ENCODE assay signal across 22 cellular contexts in genomic region chr1:20875198-20875973, GRCh38.
DNase-seq lines count a peak whose midpoint lies in the region; ATAC-seq, FAIRE-seq and TF ChIP-seq lines count a peak whose summit lies in the region.
"Had no signal": no experiment of that assay in that cellular context is flagged by ENCODE, and none has a peak within 500 bp of the region (broad histone marks: within the 10 kb centered on the region; RNA-seq: fewer than 3 reads in every experiment).

No MANE protein-coding gene starts in this region.

- H3K18ac ChIP-seq in mesenchymal stem cell (ENCODE audit: low read depth in 1 of 2, low read length in 2 of 2) (no peak overlapping the region), mesendoderm (ENCODE audit: low read length) (no peak overlapping the region)

- no peak for DNase-seq in mesenchymal stem cell
- no peak for DNase-seq in pancreas
- DNase-seq in endodermal cell, result no peak
- DNase-seq in NCI-H1092 (lab: John Stamatoyannopoulos, UW), result no peak
- no peak for DNase-seq in mesendoderm
- DNase-seq in left ventricle myocardium superior, result no peak
- DNase-seq: C1 segment of cervical spinal cord; DMS79 treated with DMSO at 0.1 percent for 48 hours; GM23248; HCEC 1CT; Kasumi-1; NCI-H1105; NCI-H2081 treated with DMSO at 0.1 percent for 48 hours; NCI-H510A; NCI-H748 treated with DMSO at 0.1 percent for 48 hours; NK-92 treated with Interleukin-12 subunit alpha and Interleukin-12 subunit beta, amount 100 ng/mL, for 24 hours; Right ventricle myocardium superior had no signal

- H3K56ac ChIP-seq in mesendoderm (ENCODE audit: low read length), result no peak overlapping the region

- H3K4me3 ChIP-seq in DOHH2 (ENCODE audit: low read length), result peak overlapping the region; percentile 18; the same call in 1 of the 2 replicates
- H3K4me3 ChIP-seq in mesenchymal stem cell (ENCODE audit: insufficient read depth in 1 of 2, low read depth in 1 of 2, low read length in 2 of 2), result no peak overlapping the region
- no peak overlapping the region for H3K4me3 ChIP-seq in pancreas
- no peak overlapping the region for H3K4me3 ChIP-seq in endodermal cell (ENCODE audit: low read length)
- H3K4me3 ChIP-seq in mesendoderm (ENCODE audit: low read length), result no peak overlapping the region
- H3K4me3 ChIP-seq: GM23248 had no signal

- H3K79me2 ChIP-seq in DOHH2 (ENCODE audit: control insufficient read depth, low read length) (no peaks in the 10 kb centered on the region), mesendoderm (ENCODE audit: control insufficient read depth, insufficient read depth, low read length) (no peaks in the 10 kb centered on the region)

- no peak overlapping the region for H2BK12ac ChIP-seq in mesenchymal stem cell (ENCODE audit: low read length in 2 of 2)

- H3K9me2 ChIP-seq in DOHH2 (replicated peaks; ENCODE audit: control insufficient read depth, low read length), result no peaks in the 10 kb centered on the region

- ATAC-seq in pancreas, result no peak
- ATAC-seq in left ventricle myocardium superior, result no peak

- intact Hi-C loops in pancreas (cut with DNase I) (no loop called here), left ventricle myocardium superior (cut with micrococcal nuclease) (no loop called here)

- peaks cover 26% of the 10 kb centered on the region for H3K4me1 ChIP-seq in DOHH2 (ENCODE audit: control insufficient read depth, low read length)
- peaks cover 5% of the 10 kb centered on the region for H3K4me1 ChIP-seq in mesenchymal stem cell (ENCODE audit: control insufficient read depth, insufficient read depth, low read depth, low read length)
- no peaks in the 10 kb centered on the region for H3K4me1 ChIP-seq in pancreas
- no peaks in the 10 kb centered on the region for H3K4me1 ChIP-seq in endodermal cell (ENCODE audit: control insufficient read depth, insufficient read depth, low read length)
- no peaks in the 10 kb centered on the region for H3K4me1 ChIP-seq in mesendoderm (ENCODE audit: control insufficient read depth, low read depth, low read length)

- H2AK5ac ChIP-seq in mesenchymal stem cell (ENCODE audit: low read length, severe bottlenecking) (peak overlapping the region; percentile 90), mesendoderm (ENCODE audit: low read length) (no peak overlapping the region)

- no peak overlapping the region for H3K9ac ChIP-seq in mesenchymal stem cell (ENCODE audit: low read length)
- no peak overlapping the region for H3K9ac ChIP-seq in endodermal cell (ENCODE audit: extremely low read depth, low read length, poor library complexity, severe bottlenecking)
- no peak overlapping the region for H3K9ac ChIP-seq in mesendoderm (ENCODE audit: low read length)
- H3K9ac ChIP-seq: GM23248 had no signal

- FAIRE-seq in pancreas (lab: Jason Lieb, UNC), result peak; percentile 5
- FAIRE-seq: GM19239, RCC 7860 had no signal

- no peaks in the 10 kb centered on the region for H4K20me1 ChIP-seq in DOHH2 (ENCODE audit: control insufficient read depth, insufficient read depth, low read depth, low read length)

- H3K4me3 Mint-ChIP-seq in endodermal cell, result no peak overlapping the region

- H2BK120ac ChIP-seq in mesenchymal stem cell (ENCODE audit: low read depth, low read length) (no peak overlapping the region), mesendoderm (ENCODE audit: low read depth, low read length) (no peak overlapping the region)

- no peak overlapping the region for H3K27ac Mint-ChIP-seq in endodermal cell
- H3K27ac Mint-ChIP-seq: IgD-negative memory B cell had no signal

- H3K4me2 ChIP-seq in DOHH2 (ENCODE audit: low read length), result peak overlapping the region; percentile 50
- no peak overlapping the region for H3K4me2 ChIP-seq in mesenchymal stem cell (ENCODE audit: low read length, poor library complexity, severe bottlenecking)
- H3K4me2 ChIP-seq in mesendoderm (ENCODE audit: low read length), result no peak overlapping the region

- no peak overlapping the region for H2AFZ ChIP-seq in mesenchymal stem cell (ENCODE audit: low read depth, low read length)
- H2AFZ ChIP-seq: GM23248 had no signal

- no peak overlapping the region for H3K14ac ChIP-seq in mesenchymal stem cell (ENCODE audit: low read length in 2 of 2)

- H3K23ac ChIP-seq in mesenchymal stem cell (ENCODE audit: low read length in 2 of 2) (no peak overlapping the region), mesendoderm (ENCODE audit: low read length) (no peak overlapping the region)

- TF ChIP-seq CTCF in DOHH2 (IDR thresholded peaks at IDR 0.05; ENCODE audit: low read depth, low read length, poor library complexity, severe bottlenecking) (no peak), VCaP (conservative IDR thresholded peaks at IDR 0.05) (no peak), pancreas (IDR thresholded peaks at IDR 0.05) (no peak), endodermal cell (conservative IDR thresholded peaks at IDR 0.05) (no peak)

- H3K36me3 Mint-ChIP-seq in endodermal cell (ENCODE audit: low read depth), result peaks cover 50% of the 10 kb centered on the region

- H4K5ac ChIP-seq in mesendoderm (ENCODE audit: low read length), result no peak overlapping the region

- H3K36me3 ChIP-seq in DOHH2 (ENCODE audit: control insufficient read depth, low read length), result peaks cover 21% of the 10 kb centered on the region
- H3K36me3 ChIP-seq in mesenchymal stem cell (ENCODE audit: control insufficient read depth in 1 of 2, insufficient read depth in 2 of 2, low read depth in 1 of 2, low read length in 2 of 2), result peaks cover 5 to 56% of the 10 kb centered on the region in 2 experiments
- H3K36me3 ChIP-seq in pancreas, result no peaks in the 10 kb centered on the region
- H3K36me3 ChIP-seq in endodermal cell (ENCODE audit: control insufficient read depth, insufficient read depth, low read length), result peaks cover 60% of the 10 kb centered on the region
- no peaks in the 10 kb centered on the region for H3K36me3 ChIP-seq in mesendoderm (ENCODE audit: control insufficient read depth, insufficient read depth, low read length)

- H4K91ac ChIP-seq in mesenchymal stem cell (ENCODE audit: low read length), result no peak overlapping the region

- no peaks in the 10 kb centered on the region for H3K4me1 Mint-ChIP-seq in endodermal cell

- H3K27me3 ChIP-seq in DOHH2 (ENCODE audit: control insufficient read depth, low read length), result no peaks in the 10 kb centered on the region
- H3K27me3 ChIP-seq in mesenchymal stem cell (ENCODE audit: control insufficient read depth in 1 of 2, insufficient read depth in 1 of 2, low read length in 2 of 2), result no peaks in the 10 kb centered on the region
- H3K27me3 ChIP-seq in pancreas, result no peaks in the 10 kb centered on the region
- H3K27me3 ChIP-seq in endodermal cell (ENCODE audit: control insufficient read depth, insufficient read depth, low read length, poor library complexity, severe bottlenecking), result no peaks in the 10 kb centered on the region
- no peaks in the 10 kb centered on the region for H3K27me3 ChIP-seq in mesendoderm (ENCODE audit: insufficient read depth, low read length, poor library complexity)

- 100% methylated on average over 4 of the region's 4 CpGs for WGBS in mesenchymal stem cell
- 88% methylated on average over 4 of the region's 4 CpGs for WGBS in pancreas, 2 donors
- WGBS in endodermal cell (ENCODE audit: insufficient coverage in 1 of 2, insufficient read length in 1 of 2), 2 experiments, result 91 to 95% methylated on average over 4 of the region's 4 CpGs
- no CpG with 5 or more reads among the region's 4 CpGs for WGBS in mesendoderm (ENCODE audit: extremely low coverage, insufficient coverage, low lambda C conversion rate)

- H2BK15ac ChIP-seq in mesenchymal stem cell (ENCODE audit: low read depth, poor library complexity, severe bottlenecking), result no peak overlapping the region
- no peak overlapping the region for H2BK15ac ChIP-seq in mesendoderm (replicated peaks; ENCODE audit: low read depth)

- H3K4ac ChIP-seq in mesenchymal stem cell (ENCODE audit: low read depth in 1 of 2, low read length in 2 of 2) (no peak overlapping the region), mesendoderm (ENCODE audit: low read depth, low read length) (no peak overlapping the region)

- no peaks in the 10 kb centered on the region for H3K27me3 Mint-ChIP-seq in endodermal cell (ENCODE audit: insufficient read depth)
- H3K27me3 Mint-ChIP-seq: IgD-negative memory B cell had no signal

- no peaks in the 10 kb centered on the region for H3K9me3 Mint-ChIP-seq in endodermal cell
- H3K9me3 Mint-ChIP-seq: IgD-negative memory B cell had no signal

- H4K8ac ChIP-seq in mesenchymal stem cell (ENCODE audit: low read length) (no peak overlapping the region), mesendoderm (ENCODE audit: low read depth, low read length) (no peak overlapping the region)

- H3F3A ChIP-seq in DOHH2 (ENCODE audit: control insufficient read depth, insufficient read depth), result 0 out of 2 replicates have a peak, but pooled peaks cover 2% of the 10 kb centered on the region

- peaks cover 4% of the 10 kb centered on the region for H3K79me1 ChIP-seq in mesenchymal stem cell (replicated peaks; ENCODE audit: low read length, poor library complexity, severe bottlenecking)
- H3K79me1 ChIP-seq in mesendoderm (ENCODE audit: low read length), result no peaks in the 10 kb centered on the region

- H2BK5ac ChIP-seq in mesenchymal stem cell (ENCODE audit: low read depth, low read length, poor library complexity, severe bottlenecking) (no peak overlapping the region), mesendoderm (ENCODE audit: low read length) (no peak overlapping the region)

- no peak overlapping the region for H3K27ac ChIP-seq in DOHH2 (ENCODE audit: low read depth, low read length)
- peak overlapping the region; percentile 54 for H3K27ac ChIP-seq in VCaP
- H3K27ac ChIP-seq in mesenchymal stem cell (ENCODE audit: low read length, poor library complexity, severe bottlenecking), result no peak overlapping the region
- H3K27ac ChIP-seq in pancreas, result no peak overlapping the region
- no peak overlapping the region for H3K27ac ChIP-seq in endodermal cell (ENCODE audit: low read depth, low read length)
- H3K27ac ChIP-seq in mesendoderm (ENCODE audit: low read depth, low read length), result no peak overlapping the region
- H3K27ac ChIP-seq: GM23248 had no signal

- no peaks in the 10 kb centered on the region for H3K9me3 ChIP-seq in DOHH2 (ENCODE audit: control insufficient read depth, insufficient read depth, low read length)
- H3K9me3 ChIP-seq in mesenchymal stem cell (ENCODE audit: control insufficient read depth, low read length), result no peaks in the 10 kb centered on the region
- no peaks in the 10 kb centered on the region for H3K9me3 ChIP-seq in pancreas
- H3K9me3 ChIP-seq in endodermal cell (ENCODE audit: control insufficient read depth, low read length), result no peaks in the 10 kb centered on the region
